ENCODE assay signal across 25 cellular contexts in genomic region chr15:49984436-49984835, GRCh38.
"Had no signal": no experiment of that assay in that cellular context is flagged by ENCODE, and none has a peak within 500 bp of the region (broad histone marks: within the 10 kb centered on the region; RNA-seq: fewer than 3 reads in every experiment).

No MANE protein-coding gene starts in this region.

- DNase-seq: activated B cell treated with CpG ODN at 0.5 μM for 24 hours; activated CD4-positive, alpha-beta T cell treated with anti-CD3 and anti-CD28 coated beads for 36 hours; activated CD4-positive, alpha-beta T cell treated with anti-CD3 and anti-CD28 coated beads, Interleukin-2, amount 50 U/mL, for 48 hours; activated CD8-positive, alpha-beta memory T cell treated with anti-CD3 and anti-CD28 coated beads, Interleukin-2, amount 50 U/mL, for 48 hours; activated naive CD4-positive, alpha-beta T cell; activated T-cell treated with anti-CD3 and anti-CD28 coated beads, Interleukin-2, amount 50 U/mL, for 4 hours; adrenal gland; dorsolateral prefrontal cortex; effector memory CD8-positive, alpha-beta T cell; esophagus squamous epithelium; gastrocnemius medialis; hippocampal formation; retina; stimulated activated CD4-positive, alpha-beta T cell treated with anti-CD3 and anti-CD28 coated beads, Interleukin-4, amount 100 ng/mL, for 1 hour; stimulated activated naive CD4-positive, alpha-beta T cell; T-helper 1 cell; testis had no signal

- ATAC-seq: activated CD4-positive, alpha-beta T cell treated with anti-CD3 and anti-CD28 coated beads for 36 hours; activated T-cell treated with anti-CD3 and anti-CD28 coated beads, Interleukin-2, amount 50 U/mL, for 4 hours; effector memory CD8-positive, alpha-beta T cell; gastrocnemius medialis; left lobe of liver had no signal

- H3K4me3 Mint-ChIP-seq: activated B cell treated with CpG ODN at 0.5 μM for 24 hours; activated CD4-positive, alpha-beta T cell treated with anti-CD3 and anti-CD28 coated beads for 36 hours; activated naive CD8-positive, alpha-beta T cell; activated T-cell treated with anti-CD3 and anti-CD28 coated beads, Interleukin-2, amount 50 U/mL, for 4 hours; central memory CD8-positive, alpha-beta T cell; effector memory CD8-positive, alpha-beta T cell; type B pancreatic cell had no signal

- H3K27ac Mint-ChIP-seq: activated B cell treated with CpG ODN at 0.5 μM for 24 hours; activated CD4-positive, alpha-beta T cell treated with anti-CD3 and anti-CD28 coated beads for 36 hours; activated naive CD8-positive, alpha-beta T cell; activated T-helper 2 cell treated with anti-CD3 and anti-CD28 coated beads, Interferon-gamma antibody, Interleukin-2, Interleukin-4, amounts not matched to agents 10 μg/mL and 5 μg/mL and 100 μg/mL, durations not matched to agents 14 hours and 24 hours and 36 hours; type B pancreatic cell had no signal

- H3K36me3 ChIP-seq: adrenal gland, esophagus squamous epithelium, gastrocnemius medialis, vagina had no signal

- H3K27me3 Mint-ChIP-seq: activated B cell treated with CpG ODN at 0.5 μM for 24 hours; activated CD4-positive, alpha-beta T cell treated with anti-CD3 and anti-CD28 coated beads for 36 hours; activated naive CD8-positive, alpha-beta T cell; central memory CD8-positive, alpha-beta T cell; effector memory CD8-positive, alpha-beta T cell; progenitor cell of endocrine pancreas; type B pancreatic cell had no signal

- H3K4me1 Mint-ChIP-seq: activated B cell treated with CpG ODN at 0.5 μM for 24 hours; activated CD4-positive, alpha-beta T cell treated with anti-CD3 and anti-CD28 coated beads for 36 hours had no signal

- H3K4me3 ChIP-seq: adrenal gland, dorsolateral prefrontal cortex, esophagus squamous epithelium, gastrocnemius medialis, lung, testis, vagina had no signal

- H3K27ac ChIP-seq: adrenal gland, dorsolateral prefrontal cortex, esophagus squamous epithelium, gastrocnemius medialis, testis, vagina had no signal

- H3K4me1 ChIP-seq: adrenal gland had no signal

- H3K27me3 ChIP-seq: adrenal gland, dorsolateral prefrontal cortex, esophagus squamous epithelium, gastrocnemius medialis, testis, vagina had no signal

- H3K9me3 Mint-ChIP-seq: activated B cell treated with CpG ODN at 0.5 μM for 24 hours; activated T-cell treated with anti-CD3 and anti-CD28 coated beads, Interleukin-2, amount 50 U/mL, for 4 hours; activated T-helper 2 cell treated with anti-CD3 and anti-CD28 coated beads, Interferon-gamma antibody, Interleukin-2, Interleukin-4, amounts not matched to agents 10 μg/mL and 5 μg/mL and 100 μg/mL, durations not matched to agents 14 hours and 24 hours and 36 hours; central memory CD8-positive, alpha-beta T cell; effector memory CD8-positive, alpha-beta T cell; type B pancreatic cell had no signal

- H3K9me3 ChIP-seq: adrenal gland, esophagus squamous epithelium, gastrocnemius medialis, testis, vagina had no signal

- H3K36me3 Mint-ChIP-seq: activated naive CD8-positive, alpha-beta T cell; type B pancreatic cell had no signal
